In the genomic region with DNA sequence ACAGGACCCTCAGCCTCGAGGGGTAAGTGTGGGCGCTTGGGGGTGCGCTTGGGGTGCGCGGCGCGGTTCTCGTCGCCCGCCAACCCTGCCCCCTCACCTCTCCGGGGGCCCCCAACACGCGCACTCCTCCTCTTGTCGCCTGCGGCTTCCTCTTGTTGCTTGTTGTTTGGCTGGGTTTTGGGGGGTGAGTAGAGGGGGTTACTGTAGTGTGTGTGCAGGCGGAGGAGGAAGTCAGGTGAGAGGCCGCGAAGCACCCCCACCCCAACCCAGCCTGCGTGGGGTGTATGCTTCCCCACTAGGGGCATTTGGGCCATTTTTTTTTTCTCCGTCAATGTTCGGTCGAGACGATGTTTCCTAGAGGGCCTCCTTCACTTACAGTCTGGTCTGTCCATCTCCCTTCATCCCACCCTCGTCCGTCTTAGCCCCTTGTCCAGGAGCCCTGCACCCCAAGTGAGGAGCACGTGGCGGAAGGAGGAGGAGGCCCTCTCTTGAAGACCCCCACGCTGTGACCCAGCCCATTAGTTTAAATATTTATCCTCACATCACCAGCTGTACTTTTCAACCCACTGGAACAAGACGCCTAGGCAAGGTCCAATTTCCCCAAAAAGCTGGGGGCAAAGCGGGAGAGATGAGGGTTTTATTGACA, we compare ENCODE assay signal across 8 cellular contexts. TPM values are rescaled to one million over a fixed set of nuclear protein-coding genes. Genes with fewer than 3 reads are reported as not detected.
DNase-seq lines count a peak whose midpoint lies in the region; ATAC-seq, FAIRE-seq and TF ChIP-seq lines count a peak whose summit lies in the region.

No MANE protein-coding gene starts in this region.

- H3K9me3 Mint-ChIP-seq in activated B cell treated with CpG ODN at 0.5 μM for 24 hours (peaks cover 14% of the 10 kb centered on the region), chondrocyte (ENCODE audit: low read depth) (peaks cover 15% of the 10 kb centered on the region)

- FAIRE-seq in D721Med (lab: Jason Lieb, UNC): no peak

- H3K4me3 Mint-ChIP-seq in activated B cell treated with CpG ODN at 0.5 μM for 24 hours (peak overlapping the region; percentile 93), chondrocyte (ENCODE audit: unreplicated experiment) (peak overlapping the region; percentile 66)

- TF ChIP-seq CTCF in activated B cell treated with CpG ODN at 0.5 μM for 24 hours (IDR thresholded peaks at IDR 0.05) (no peak), chondrocyte (IDR thresholded peaks at IDR 0.05) (no peak), D721Med (IDR thresholded peaks at IDR 0.05; ENCODE audit: insufficient read depth, missing control alignments) (no peak)

- H3K4me1 Mint-ChIP-seq in activated B cell treated with CpG ODN at 0.5 μM for 24 hours (peaks cover 47% of the 10 kb centered on the region), chondrocyte (ENCODE audit: low read depth) (peaks cover 15% of the 10 kb centered on the region)

- intact Hi-C loops in activated B cell treated with CpG ODN at 0.5 μM for 24 hours (cut with micrococcal nuclease): loop anchor here (1.0 to 2.0 kb wide), 8 partner anchors 20 to 703 kb away; partner anchors contain the start of genes SATB1 and TBC1D5

- H3K36me3 Mint-ChIP-seq in activated B cell treated with CpG ODN at 0.5 μM for 24 hours (ENCODE audit: low read depth) (peaks cover 18% of the 10 kb centered on the region), chondrocyte (ENCODE audit: low read depth) (no peaks in the 10 kb centered on the region)

- H3K27me3 Mint-ChIP-seq in activated B cell treated with CpG ODN at 0.5 μM for 24 hours (peaks cover 5% of the 10 kb centered on the region), chondrocyte (ENCODE audit: low read depth) (peaks cover 53% of the 10 kb centered on the region)

- ATAC-seq in GM19023 (IDR thresholded peaks at IDR 0.05; ENCODE audit: unreplicated experiment) (peak; percentile 31), HG03159 (IDR thresholded peaks at IDR 0.05; ENCODE audit: unreplicated experiment) (peak; percentile 21), activated B cell treated with CpG ODN at 0.5 μM for 24 hours (ENCODE audit: low read depth) (peak; percentile 57)

- POLR2A ChIA-PET in activated B cell treated with CpG ODN at 0.5 μM for 24 hours (lab: Charles Lee): interaction anchor here (1.0 to 1.8 kb wide), 9 partner anchors 9 to 318 kb away, joined by 3 to 11 read pairs (median 5); no protein-coding TSS in a partner anchor

- H3K27ac Mint-ChIP-seq in activated B cell treated with CpG ODN at 0.5 μM for 24 hours (peak overlapping the region; percentile 90), chondrocyte (ENCODE audit: unreplicated experiment) (no peak overlapping the region)

- DNase-seq in activated B cell treated with CpG ODN at 0.5 μM for 24 hours (no peak), chondrocyte (ENCODE audit: low spot score) (no peak), mucosa of gallbladder (ENCODE audit: low spot score) (peak; percentile 34), D721Med (ENCODE audit: insufficient read length, low spot score) (no peak), T1000 (lab: John Stamatoyannopoulos, UW) (no peak)
- DNase-seq in stimulated activated CD8-positive, alpha-beta memory T cell treated with anti-CD3 and anti-CD28 coated beads, Interleukin-7, amount 100 ng/mL, for 4 hours (ENCODE audit: low read depth in 2 of 2): peak; percentile 67 to 71

- CTCF ChIA-PET in activated B cell treated with CpG ODN at 0.5 μM for 24 hours (lab: Charles Lee): interaction anchor here (0.8 to 1.5 kb wide), 3 partner anchors 12 to 313 kb away, joined by 4 to 6 read pairs (median 5); no protein-coding TSS in a partner anchor

RNA-seq across cellular contexts. Expression of gene SATB1, which starts 20.4 kb away (rescaled TPM):
- 23.0 and 30.8 TPM in 2 replicates for total RNA-seq in activated B cell treated with CpG ODN at 0.5 μM for 24 hours
- 4.4 to 5.9 TPM (median 5.4 TPM) in 3 replicates for total RNA-seq in chondrocyte
- total RNA-seq in mucosa of gallbladder: 39.9 TPM

Comparison
In these comparisons a context has a peak if more than half of its experiments do, and no peak if none do; other contexts are left out.
1. DNase-seq: peak in mucosa of gallbladder (single experiment) and stimulated activated CD8-positive, alpha-beta memory T cell treated with anti-CD3 and anti-CD28 coated beads, Interleukin-7, amount 100 ng/mL, for 4 hours (2 of 2); none in activated B cell treated with CpG ODN at 0.5 μM for 24 hours (single experiment), chondrocyte (single experiment), D721Med (single experiment) and T1000 (single experiment).
2. Peak in every context shown above with its lines, with median percentiles within 50 percentile points of each other: ATAC-seq.